13 cellular contexts compared by ENCODE assay signal in genomic region chr3:46517016-46517770, GRCh38. TPM values are rescaled to one million over a fixed set of nuclear protein-coding genes. Genes with fewer than 3 reads are reported as not detected.
DNase-seq lines count a peak whose midpoint lies in the region; ATAC-seq and TF ChIP-seq lines count a peak whose summit lies in the region.
"Had no signal": no experiment of that assay in that cellular context is flagged by ENCODE, and none has a peak within 500 bp of the region (broad histone marks: within the 10 kb centered on the region; RNA-seq: fewer than 3 reads in every experiment).

No MANE protein-coding gene starts in this region.

- H2AFZ ChIP-seq in HCT116 (ENCODE audit: low read depth, low read length, poor library complexity, severe bottlenecking) (peak overlapping the region; percentile 91), hepatocyte (no peak overlapping the region)

- H3K9me2 ChIP-seq in HCT116 (ENCODE audit: insufficient read depth) (no peaks in the 10 kb centered on the region), hepatocyte (replicated peaks; ENCODE audit: insufficient read depth) (no peaks in the 10 kb centered on the region)

- peak overlapping the region; percentile 12; the same call in 1 of the 2 replicates for H3K9ac ChIP-seq in HCT116 (ENCODE audit: low read length)
- H3K9ac ChIP-seq in skeletal muscle satellite cell (ENCODE audit: low read depth, low read length), result peak overlapping the region; percentile 69

- in situ Hi-C loops in gastrocnemius medialis (cut with MboI; ENCODE audit: low sequenced_read_pairs in 4 of 4), result no loop called here

- intact Hi-C loops in HCT116 (cut with micrococcal nuclease), result no loop called here
- intact Hi-C loops in gastrocnemius medialis (cut with DNase I; ENCODE audit: low total_unique reads), result no loop called here

- TF ChIP-seq POLR2A in HCT116 (IDR thresholded peaks at IDR 0.05; ENCODE audit: borderline replicate concordance, extremely low read depth, insufficient read depth, insufficient read length) (no peak), gastrocnemius medialis (IDR thresholded peaks at IDR 0.05) (no peak)

- ATAC-seq in HCT116 (peak; percentile 86), SK-N-SH treated with all-trans-retinoic acid at 6 μM for 48 hours (peak; percentile 53; the same call in 2 of the 3 replicates), gastrocnemius medialis (no peak), HG02885 (IDR thresholded peaks at IDR 0.05; ENCODE audit: poor library complexity, unreplicated experiment) (no peak)
- ATAC-seq: stimulated activated memory B cell treated with anti-CD40 and anti-IgM and Interleukin-4, amounts not matched to agents 10 μg/mL and 1 μg/mL and 100 μg/mL, for 72 hours had no signal

- H3K36me3 ChIP-seq in HCT116 (ENCODE audit: control insufficient read depth in 1 of 2, insufficient read depth in 2 of 2, low read length in 2 of 2), result no peaks in the 10 kb centered on the region
- peaks cover 6% of the 10 kb centered on the region for H3K36me3 ChIP-seq in skeletal muscle satellite cell (ENCODE audit: insufficient read depth, low read length)
- H3K36me3 ChIP-seq in gastrocnemius medialis, result peaks cover 0 to 54% of the 10 kb centered on the region in 2 donors
- H3K36me3 ChIP-seq in hepatocyte (replicated peaks; ENCODE audit: insufficient read depth, low read depth), result no peaks in the 10 kb centered on the region

- TF ChIP-seq RAD21 in HCT116 (IDR thresholded peaks at IDR 0.05; ENCODE audit: low read depth), result 0 out of 2 replicates have a peak, but pooled peaks have one; percentile 16

- POLR2A ChIA-PET in HCT116 (lab: Charles Lee), result interaction anchor here (1.1 kb wide), 1 partner anchor 41 kb away, joined by 3 read pairs; no protein-coding TSS in a partner anchor

- no peak for TF ChIP-seq CTCF in HCT116 (IDR thresholded peaks at IDR 0.05 in 2 of 3, conservative IDR thresholded peaks at IDR 0.05 in 1 of 3; ENCODE audit: borderline replicate concordance in 1 of 3, insufficient read depth in 1 of 3, low read depth in 2 of 3, low read length in 2 of 3)
- TF ChIP-seq CTCF in gastrocnemius medialis (IDR thresholded peaks at IDR 0.05 in 4 of 5, conservative IDR thresholded peaks at IDR 0.05 in 1 of 5), result no peak
- TF ChIP-seq CTCF in hepatocyte (IDR thresholded peaks at IDR 0.05; ENCODE audit: poor library complexity), result no peak

- no peaks in the 10 kb centered on the region for H3K79me2 ChIP-seq in HCT116 (ENCODE audit: insufficient read depth, low read length)
- no peaks in the 10 kb centered on the region for H3K79me2 ChIP-seq in hepatocyte

- no peaks in the 10 kb centered on the region for H3K9me3 ChIP-seq in HCT116 (ENCODE audit: control insufficient read depth in 1 of 2, insufficient read depth in 1 of 2, low read depth in 1 of 2, low read length in 2 of 2)
- H3K9me3 ChIP-seq in skeletal muscle satellite cell (replicated peaks; ENCODE audit: low read length), result no peaks in the 10 kb centered on the region
- no peaks in the 10 kb centered on the region for H3K9me3 ChIP-seq in gastrocnemius medialis
- H3K9me3 ChIP-seq in hepatocyte (ENCODE audit: low read depth), result no peaks in the 10 kb centered on the region

- H3K4me2 ChIP-seq in HCT116 (ENCODE audit: low read length) (peak overlapping the region; percentile 65), skeletal muscle satellite cell (ENCODE audit: low read length) (peak overlapping the region; percentile 45), hepatocyte (no peak overlapping the region)

- DNase-seq in HCT116 (ENCODE audit: low read depth, low spot score) (peak; percentile 82), fibroblast of gingiva (ENCODE audit: low read depth) (peak; percentile 87), gastrocnemius medialis (no peak), hepatocyte (ENCODE audit: low spot score) (no peak), NOMO-1 treated with DMSO at 0.1 percent for 48 hours (lab: John Stamatoyannopoulos, UW; ENCODE audit: unreplicated experiment) (no peak)
- DNase-seq: naive B cell; NCI-H526; stimulated activated CD4-positive, alpha-beta T cell treated with anti-CD3 and anti-CD28 coated beads, Interleukin-15, amount 100 ng/mL, for 24 hours had no signal

- no peaks in the 10 kb centered on the region for H3K27me3 ChIP-seq in HCT116 (ENCODE audit: insufficient read depth, low read length)
- H3K27me3 ChIP-seq in skeletal muscle satellite cell (ENCODE audit: control insufficient read depth, insufficient read depth, low read length), result no peaks in the 10 kb centered on the region
- no peaks in the 10 kb centered on the region for H3K27me3 ChIP-seq in gastrocnemius medialis
- no peaks in the 10 kb centered on the region for H3K27me3 ChIP-seq in hepatocyte

- H3K4me1 ChIP-seq in HCT116 (ENCODE audit: control insufficient read depth in 1 of 2, insufficient read depth in 2 of 2, low read length in 2 of 2), result peaks cover 20 to 31% of the 10 kb centered on the region in 2 experiments
- peaks cover 16% of the 10 kb centered on the region for H3K4me1 ChIP-seq in skeletal muscle satellite cell (ENCODE audit: control insufficient read depth, insufficient read depth, low read length)
- H3K4me1 ChIP-seq in gastrocnemius medialis, result no peaks in the 10 kb centered on the region
- no peaks in the 10 kb centered on the region for H3K4me1 ChIP-seq in hepatocyte (ENCODE audit: insufficient read depth)

- CTCF ChIA-PET in HCT116 (lab: Charles Lee), result interaction anchor here (1.2 to 1.6 kb wide), 3 partner anchors 20 to 67 kb away, joined by 4 to 6 read pairs (median 4); no protein-coding TSS in a partner anchor

- H3K4me3 ChIP-seq in HCT116 (replicated peaks in 1 of 2; ENCODE audit: low read depth in 1 of 2, low read length in 2 of 2) (peak overlapping the region in 1 of 2 experiments; percentile 30; a peak in 2 of 4 replicates), skeletal muscle satellite cell (ENCODE audit: low read length) (no peak overlapping the region), gastrocnemius medialis (no peak overlapping the region), hepatocyte (no peak overlapping the region)

- H4K20me1 ChIP-seq in HCT116 (ENCODE audit: insufficient read depth) (no peaks in the 10 kb centered on the region), hepatocyte (ENCODE audit: insufficient read depth, poor library complexity, severe bottlenecking) (no peaks in the 10 kb centered on the region)

- RAD21 ChIA-PET in HCT116 (lab: Charles Lee; ENCODE audit: low non-redundant PET in 1 of 2, low total read pairs in 2 of 2, uncharacterized antibody in 2 of 2, unreplicated experiment in 2 of 2), result no interaction called here

- WGBS in hepatocyte (ENCODE audit: low lambda C conversion rate, missing lambda C conversion rate), result 86% methylated on average over 7 of the region's 7 CpGs

- H3K27ac ChIP-seq in HCT116 (ENCODE audit: low read depth, low read length) (peak overlapping the region; percentile 35), gastrocnemius medialis (no peak overlapping the region), hepatocyte (no peak overlapping the region)

- BruUV-seq in HCT116 (replicated peaks; lab: Mats Ljungman, UMichigan), result no TSS peak

TF ChIP-seq in HCT116, 20 proteins besides CTCF, POLR2A, EP300 and RAD21 (continues in another document):
- no peak; the same call in 1 of the 2 replicates for TF ChIP-seq SIN3A (IDR thresholded peaks at IDR 0.05; ENCODE audit: low read depth)
- 0 out of 2 replicates have a peak, but pooled peaks have one; percentile 18 for TF ChIP-seq EGR1 (IDR thresholded peaks at IDR 0.05; ENCODE audit: low read depth)
- TF ChIP-seq EZH2phosphoT487 (IDR thresholded peaks at IDR 0.05; ENCODE audit: borderline replicate concordance), result no peak

TF ChIP-seq in SK-N-SH treated with all-trans-retinoic acid at 6 μM for 48 hours, 23 proteins besides CTCF, POLR2A, EP300 and RAD21:
- TF ChIP-seq PATZ1 (CRISPR knock-in tag; IDR thresholded peaks at IDR 0.05; ENCODE audit: borderline replicate concordance), result no peak
- TF ChIP-seq ZC3H10 (CRISPR knock-in tag; IDR thresholded peaks at IDR 0.05), result no peak
TF ChIP-seq in SK-N-SH treated with all-trans-retinoic acid at 6 μM for 48 hours: peak in this region for 0.

RNA-seq across cellular contexts. Expression of gene RTP3, which starts 19.4 kb away (rescaled TPM):
- total RNA-seq in HCT116 (2021; ENCODE audit: unreplicated experiment), result not detected
- polyA plus RNA-seq in HCT116 (2012), result not detected in 2 replicates
- not detected in 2 replicates for total RNA-seq in skeletal muscle satellite cell (2012; rRNA removed)
- total RNA-seq in gastrocnemius medialis, result not detected
- total RNA-seq in hepatocyte, result 0.64 and 2.0 TPM in 2 replicates
- polyA plus RNA-seq in hepatocyte, result 0.57 and 1.8 TPM in 2 replicates
- total RNA-seq: cardiac septum had no signal

RNA-seq across cellular contexts. Expression of gene LRRC2, which starts 48.9 kb away (rescaled TPM):
- total RNA-seq in HCT116 (2021; ENCODE audit: unreplicated experiment), result not detected
- polyA plus RNA-seq in HCT116 (2012), result not detected in 2 replicates
- total RNA-seq in skeletal muscle satellite cell (2012; rRNA removed), result under 0.01 and 0.25 TPM in 2 replicates
- total RNA-seq in gastrocnemius medialis, result 100 to 1,000 TPM in 1 of 4 donors, 10 to 100 TPM in 3; 72.7 to 103 (median 92.1) TPM
- total RNA-seq in hepatocyte, result 0.28 and 0.60 TPM in 2 replicates
- polyA plus RNA-seq in hepatocyte, result 2.0 and 4.4 TPM in 2 replicates

RNA-seq across cellular contexts. Expression of gene LTF, which starts 52.5 kb away (rescaled TPM):
- not detected for total RNA-seq in HCT116 (2021; ENCODE audit: unreplicated experiment)
- 0.03 TPM in 1 of 2 replicates, not detected in the other for polyA plus RNA-seq in HCT116 (2012)
- total RNA-seq in skeletal muscle satellite cell (2012; rRNA removed), result not detected in 2 replicates
- 1 to 10 TPM in 2 of 4 donors, under 1 TPM in 2; 0.62 to 5.1 (median 1.1) TPM for total RNA-seq in gastrocnemius medialis
- 0.40 and 1.8 TPM in 2 replicates for total RNA-seq in hepatocyte
- polyA plus RNA-seq in hepatocyte, result 0.27 TPM in 1 of 2 replicates, not detected in the other

Comparison
In these comparisons a context has a peak if more than half of its experiments do, and no peak if none do; other contexts are left out.
1. ATAC-seq: peak in HCT116 (single experiment) and SK-N-SH treated with all-trans-retinoic acid at 6 μM for 48 hours (single experiment); none in gastrocnemius medialis (0 of 2) and HG02885 (single experiment).
2. DNase-seq: peak in HCT116 (single experiment) and fibroblast of gingiva (single experiment); none in gastrocnemius medialis (0 of 2), hepatocyte (single experiment) and NOMO-1 treated with DMSO at 0.1 percent for 48 hours (single experiment).
3. RNA of gene LRRC2, which starts 48.9 kb away (total RNA-seq): 72.7 to 103 TPM in gastrocnemius medialis; 0.28 to 0.60 TPM in hepatocyte and not detected in HCT116 (single experiment); every median in the first group is over 10 times any median in the second.